1 cellular context compared by ENCODE assay signal in the genomic region with DNA sequence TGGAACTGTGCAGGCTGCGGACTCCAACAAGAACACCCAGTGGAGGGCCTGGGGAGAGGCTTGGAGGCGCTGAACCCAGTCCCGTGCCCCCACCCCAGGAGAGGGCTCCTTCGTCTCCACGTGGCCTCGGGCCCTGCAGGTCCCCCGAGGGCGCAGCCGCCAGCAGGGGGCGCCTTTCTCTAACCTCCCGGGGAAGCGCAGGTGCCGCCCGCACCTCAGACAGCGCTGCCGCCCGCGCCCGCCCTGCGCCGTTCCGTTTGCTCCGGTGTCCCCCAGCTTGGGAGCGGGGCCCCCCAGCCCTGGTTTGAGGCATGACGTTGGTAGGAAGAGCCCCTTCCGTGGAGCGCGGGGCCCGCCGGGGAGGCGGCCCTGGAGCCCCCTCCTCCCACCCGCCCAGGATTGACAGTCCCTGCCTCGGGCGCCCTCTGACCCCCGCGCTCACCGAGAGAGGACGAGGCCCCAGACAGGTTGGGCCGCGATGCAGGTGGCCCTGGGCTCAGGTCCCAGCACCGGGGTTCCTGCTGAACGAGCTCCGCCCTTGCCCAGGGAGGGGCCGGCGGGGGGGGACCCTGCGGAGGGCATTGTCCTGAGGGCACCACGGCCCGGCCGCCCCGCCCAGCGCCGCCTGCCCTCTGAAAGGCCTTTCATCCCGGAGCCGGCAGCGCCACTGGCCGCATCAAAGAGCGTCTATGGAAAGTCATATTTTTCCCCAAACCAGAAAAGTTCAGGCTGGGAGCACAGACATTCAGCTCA.
A peak's percentile ranks its signal among the peaks of the same experiment; 100 is the strongest.
TF ChIP-seq lines count a peak whose summit lies in the region.

No MANE protein-coding gene starts in this region.

TF ChIP-seq in IMR-90, 13 proteins besides CTCF, POLR2A, EP300 and RAD21:
- TF ChIP-seq CHD1 (IDR thresholded peaks at IDR 0.05; ENCODE audit: low read depth, low read length) (no peak), BHLHE40 (IDR thresholded peaks at IDR 0.05; ENCODE audit: low read depth, low read length) (peak; percentile 10; the same call in 1 of the 2 replicates), NFE2L2 (IDR thresholded peaks at IDR 0.05; ENCODE audit: low read depth, low read length) (no peak), SMC3 (IDR thresholded peaks at IDR 0.05; ENCODE audit: low read depth, low read length) (peak; percentile 85), ELK1 (IDR thresholded peaks at IDR 0.05; ENCODE audit: borderline replicate concordance, low read depth, low read length) (no peak), FOS (IDR thresholded peaks at IDR 0.05; ENCODE audit: low read depth, low read length) (no peak), CEBPB (IDR thresholded peaks at IDR 0.05; ENCODE audit: low read depth, low read length) (no peak), RFX5 (IDR thresholded peaks at IDR 0.05; ENCODE audit: low read depth, low read length) (no peak), MXI1 (IDR thresholded peaks at IDR 0.05; ENCODE audit: borderline replicate concordance, low read depth, low read length) (peak; percentile 25; the same call in 1 of the 2 replicates), MAFK (IDR thresholded peaks at IDR 0.05; ENCODE audit: low read depth, low read length) (no peak), RCOR1 (IDR thresholded peaks at IDR 0.05; ENCODE audit: insufficient replicate concordance, low read length) (no peak), MAZ (IDR thresholded peaks at IDR 0.05; ENCODE audit: borderline replicate concordance, low read depth, low read length) (peak; percentile 59; the same call in 1 of the 2 replicates)
- TF ChIP-seq, protein P1, sequence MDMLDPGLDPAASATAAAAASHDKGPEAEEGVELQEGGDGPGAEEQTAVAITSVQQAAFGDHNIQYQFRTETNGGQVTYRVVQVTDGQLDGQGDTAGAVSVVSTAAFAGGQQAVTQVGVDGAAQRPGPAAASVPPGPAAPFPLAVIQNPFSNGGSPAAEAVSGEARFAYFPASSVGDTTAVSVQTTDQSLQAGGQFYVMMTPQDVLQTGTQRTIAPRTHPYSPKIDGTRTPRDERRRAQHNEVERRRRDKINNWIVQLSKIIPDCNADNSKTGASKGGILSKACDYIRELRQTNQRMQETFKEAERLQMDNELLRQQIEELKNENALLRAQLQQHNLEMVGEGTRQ (IDR thresholded peaks at IDR 0.05; ENCODE audit: low read depth, low read length) = peak; percentile 72
